In genomic region chr7:151008511-151009323, GRCh38 we compare ENCODE assay signal across 1 cellular context.
A peak's percentile ranks its signal among the peaks of the same experiment; 100 is the strongest.
TF ChIP-seq lines count a peak whose summit lies in the region.

No MANE protein-coding gene starts in this region.

TF ChIP-seq in H1, 55 proteins besides CTCF, POLR2A, EP300 and RAD21:
- TF ChIP-seq POLR2AphosphoS5 (IDR thresholded peaks at IDR 0.05; ENCODE audit: low read depth, low read length) (no peak), BACH1 (IDR thresholded peaks at IDR 0.05; ENCODE audit: low read length) (no peak), RNF2 (IDR thresholded peaks at IDR 0.05; ENCODE audit: borderline replicate concordance, low read depth, low read length, missing control alignments, poor library complexity, severe bottlenecking) (no peak), KDM1A (IDR thresholded peaks at IDR 0.05; ENCODE audit: borderline replicate concordance, low read length) (peak; percentile 91), GTF2F1 (IDR thresholded peaks at IDR 0.05; ENCODE audit: borderline replicate concordance, low read depth, low read length) (no peak), RFX5 (IDR thresholded peaks at IDR 0.05; ENCODE audit: borderline replicate concordance, low read depth, low read length) (no peak), EZH2 (IDR thresholded peaks at IDR 0.05; ENCODE audit: low read depth, low read length, severe bottlenecking) (no peak), CHD2 (IDR thresholded peaks at IDR 0.05; ENCODE audit: low read length) (no peak), CHD7 (IDR thresholded peaks at IDR 0.05; ENCODE audit: insufficient replicate concordance, low read length) (no peak), YY1 (IDR thresholded peaks at IDR 0.05; ENCODE audit: low read depth, low read length) (no peak), FOSL1 (IDR thresholded peaks at IDR 0.05; ENCODE audit: insufficient read depth, low read depth, low read length) (no peak), KDM4A (IDR thresholded peaks at IDR 0.05; ENCODE audit: low read depth, low read length, severe bottlenecking) (no peak), SP2 (IDR thresholded peaks at IDR 0.05; ENCODE audit: low read length) (peak; percentile 25; the same call in 1 of the 2 replicates), SIRT6 (IDR thresholded peaks at IDR 0.05; ENCODE audit: low read length) (no peak), MAX (IDR thresholded peaks at IDR 0.05) (0 out of 2 replicates have a peak, but pooled peaks have one; percentile 58), SIX5 (IDR thresholded peaks at IDR 0.05; ENCODE audit: low read depth, low read length) (no peak), SAP30 (IDR thresholded peaks at IDR 0.05; ENCODE audit: insufficient read depth, insufficient replicate concordance, low read length) (no peak), CTBP2 (IDR thresholded peaks at IDR 0.05; ENCODE audit: borderline replicate concordance, insufficient read depth, insufficient read length, low read length) (no peak), EGR1 (IDR thresholded peaks at IDR 0.05; ENCODE audit: borderline replicate concordance, low read depth, low read length) (no peak), HDAC2 (IDR thresholded peaks at IDR 0.05; ENCODE audit: borderline replicate concordance in 1 of 2, low read depth in 2 of 2, low read length in 2 of 2) (peak in 1 of 2 experiments; percentile 72; a peak in 1 of 4 replicates), SUZ12 (IDR thresholded peaks at IDR 0.05; ENCODE audit: low read length) (no peak), USF2 (IDR thresholded peaks at IDR 0.05; ENCODE audit: low read length) (no peak), BRCA1 (IDR thresholded peaks at IDR 0.05; ENCODE audit: low read depth, low read length) (no peak), ZNF274 (IDR thresholded peaks at IDR 0.05; ENCODE audit: borderline replicate concordance, extremely low read depth, low read length) (no peak), ASH2L (IDR thresholded peaks at IDR 0.05; ENCODE audit: low read length) (peak; percentile 36), ATF2 (IDR thresholded peaks at IDR 0.05; ENCODE audit: low read length) (no peak), SP1 (IDR thresholded peaks at IDR 0.05; ENCODE audit: low read depth, low read length) (0 out of 2 replicates have a peak, but pooled peaks have one; percentile 22), TBP (IDR thresholded peaks at IDR 0.05; ENCODE audit: low read depth, low read length) (no peak), TAF7 (optimal IDR thresholded peaks at IDR 0.05; ENCODE audit: borderline replicate concordance, low read depth, low read length) (no peak), POU5F1 (IDR thresholded peaks at IDR 0.05; ENCODE audit: low read depth, low read length) (no peak), HDAC6 (IDR thresholded peaks at IDR 0.05; ENCODE audit: low read depth, low read length) (no peak), NRF1 (IDR thresholded peaks at IDR 0.05; ENCODE audit: low read depth, low read length) (no peak), CEBPB (IDR thresholded peaks at IDR 0.05; ENCODE audit: low read depth, low read length) (no peak), SIN3A (conservative IDR thresholded peaks at IDR 0.05 in 1 of 2, IDR thresholded peaks at IDR 0.05 in 1 of 2; ENCODE audit: low read depth in 1 of 2, low read length in 2 of 2) (no peak), GABPA (IDR thresholded peaks at IDR 0.05; ENCODE audit: borderline replicate concordance, insufficient read depth, low read length) (peak; percentile 56; the same call in 1 of the 2 replicates), E2F6 (IDR thresholded peaks at IDR 0.05) (peak; percentile 70; the same call in 1 of the 2 replicates)
